In genomic region chr6:12603711-12604049, GRCh38 we compare ENCODE assay signal across 12 cellular contexts.
A peak's percentile ranks its signal among the peaks of the same experiment; 100 is the strongest.
DNase-seq lines count a peak whose midpoint lies in the region; ATAC-seq and TF ChIP-seq lines count a peak whose summit lies in the region.
"Had no signal": no experiment of that assay in that cellular context is flagged by ENCODE, and none has a peak within 500 bp of the region (broad histone marks: within the 10 kb centered on the region; RNA-seq: fewer than 3 reads in every experiment).

No MANE protein-coding gene starts in this region.

- H3K27me3 Mint-ChIP-seq in CD14-positive monocyte (ENCODE audit: low read depth in 3 of 3) (peaks cover 0 to 2% (median 0%) of the 10 kb centered on the region in 3 donors), type B pancreatic cell (no peaks in the 10 kb centered on the region)

- no peaks in the 10 kb centered on the region for H3K9me2 ChIP-seq in MM.1S (replicated peaks; ENCODE audit: insufficient read depth, low read length)

- peaks cover 14% of the 10 kb centered on the region for H3F3A ChIP-seq in MM.1S (ENCODE audit: insufficient read depth, low read length)

- H3K4me1 ChIP-seq in MM.1S (ENCODE audit: low read length) (peaks cover 21% of the 10 kb centered on the region), RWPE2 (ENCODE audit: insufficient read depth, poor library complexity, severe bottlenecking) (peaks cover 10% of the 10 kb centered on the region)

- no peak overlapping the region for H3K4me2 ChIP-seq in MM.1S (ENCODE audit: low read depth, low read length)
- H3K4me2 ChIP-seq: BLaER1, PC-9 had no signal

- H3K36me3 Mint-ChIP-seq in CD14-positive monocyte (no peaks in the 10 kb centered on the region), type B pancreatic cell (no peaks in the 10 kb centered on the region)
- H3K36me3 Mint-ChIP-seq: CD8-positive, alpha-beta memory T cell had no signal

- H3K27me3 ChIP-seq in MM.1S (replicated peaks; ENCODE audit: insufficient read depth, low read length) (no peaks in the 10 kb centered on the region), RWPE2 (ENCODE audit: insufficient read depth, poor library complexity, severe bottlenecking) (no peaks in the 10 kb centered on the region)
- H3K27me3 ChIP-seq: BLaER1 had no signal

- H3K4me3 Mint-ChIP-seq in CD14-positive monocyte = no peak overlapping the region
- no peak overlapping the region for H3K4me3 Mint-ChIP-seq in type B pancreatic cell
- H3K4me3 Mint-ChIP-seq: CD8-positive, alpha-beta memory T cell had no signal

- ATAC-seq in RWPE2 (ENCODE audit: low read depth) = no peak

- H3K79me2 ChIP-seq in MM.1S (ENCODE audit: low read length) = no peaks in the 10 kb centered on the region

- no peaks in the 10 kb centered on the region for H4K20me1 ChIP-seq in MM.1S (ENCODE audit: insufficient read depth, low read length)
- H4K20me1 ChIP-seq: BLaER1 had no signal

- no peak overlapping the region for H2AFZ ChIP-seq in MM.1S (ENCODE audit: low read length)
- H2AFZ ChIP-seq: PC-9 had no signal

- H3K9me3 ChIP-seq in MM.1S (replicated peaks; ENCODE audit: insufficient read depth, low read length) = no peaks in the 10 kb centered on the region
- H3K9me3 ChIP-seq in RWPE2 (ENCODE audit: severe bottlenecking) = no peaks in the 10 kb centered on the region
- H3K9me3 ChIP-seq: BLaER1 had no signal

- H3K9me3 Mint-ChIP-seq in CD14-positive monocyte (no peaks in the 10 kb centered on the region), type B pancreatic cell (no peaks in the 10 kb centered on the region)
- H3K9me3 Mint-ChIP-seq: CD8-positive, alpha-beta memory T cell had no signal

- H3K36me3 ChIP-seq in MM.1S (replicated peaks; ENCODE audit: insufficient read depth, low read length) = no peaks in the 10 kb centered on the region
- H3K36me3 ChIP-seq in RWPE2 (ENCODE audit: low read depth) = no peaks in the 10 kb centered on the region
- H3K36me3 ChIP-seq: BLaER1 had no signal

- peak; percentile 17 for TF ChIP-seq CTCF in CD14-positive monocyte (IDR thresholded peaks at IDR 0.05)
- TF ChIP-seq CTCF in MM.1S (IDR thresholded peaks at IDR 0.05; ENCODE audit: low read length) = peak; percentile 3
- TF ChIP-seq CTCF in RWPE2 (IDR thresholded peaks at IDR 0.05; ENCODE audit: poor library complexity, severe bottlenecking) = peak; percentile 60
- TF ChIP-seq CTCF in type B pancreatic cell (conservative IDR thresholded peaks at IDR 0.05) = peak; percentile 3

- H3K27ac ChIP-seq in MM.1S (ENCODE audit: low read length) (no peak overlapping the region), RWPE2 (ENCODE audit: poor library complexity, severe bottlenecking) (no peak overlapping the region)
- H3K27ac ChIP-seq: BLaER1, PC-9 had no signal

- no peak overlapping the region for H3K4me3 ChIP-seq in MM.1S (ENCODE audit: low read length)
- no peak overlapping the region for H3K4me3 ChIP-seq in RWPE2 (ENCODE audit: severe bottlenecking)
- H3K4me3 ChIP-seq: BLaER1, PC-9 had no signal

- H3K27ac Mint-ChIP-seq in CD14-positive monocyte = no peak overlapping the region
- no peak overlapping the region for H3K27ac Mint-ChIP-seq in type B pancreatic cell
- H3K27ac Mint-ChIP-seq: CD8-positive, alpha-beta memory T cell had no signal

- H3K4me1 Mint-ChIP-seq in CD14-positive monocyte (peaks cover 27% of the 10 kb centered on the region), type B pancreatic cell (ENCODE audit: unreplicated experiment) (peaks cover 19% of the 10 kb centered on the region)

- intact Hi-C loops in CD14-positive monocyte (cut with micrococcal nuclease) = loop anchor here (10.0 kb wide), 1 partner anchor 949 kb away; no protein-coding TSS in a partner anchor

- H3K9ac ChIP-seq in MM.1S (ENCODE audit: low read length) = no peak overlapping the region
- H3K9ac ChIP-seq: BLaER1 had no signal

- DNase-seq in CD14-positive monocyte (ENCODE audit: low spot score) (no peak), MM.1S (no peak), RWPE2 (ENCODE audit: low spot score) (no peak), type B pancreatic cell (ENCODE audit: extremely low spot score, unreplicated experiment) (no peak), amygdala (lab: John Stamatoyannopoulos, UW) (no peak), NCI-H128 (lab: John Stamatoyannopoulos, UW; ENCODE audit: unreplicated experiment) (no peak)
- DNase-seq in activated CD4-positive, alpha-beta T cell treated with anti-CD3 and anti-CD28 coated beads, Interleukin-2, amount 50 U/mL, for 48 hours = no peak
- DNase-seq: CD8-positive, alpha-beta memory T cell; DMS79 treated with DMSO at 0.1 percent for 48 hours; SHP77 had no signal

Comparison
In these comparisons a context has a peak if more than half of its experiments do, and no peak if none do; other contexts are left out.
1. CTCF ChIP-seq: peak in every context shown above with its lines; median percentile 60 in RWPE2; 17 in CD14-positive monocyte; 3 in MM.1S; 3 in type B pancreatic cell.